2 cellular contexts compared by ENCODE assay signal in genomic region chr10:86520871-86521619, GRCh38.
TF ChIP-seq lines count a peak whose summit lies in the region.

No MANE protein-coding gene starts in this region.

TF ChIP-seq in GM12891, 5 proteins besides CTCF, POLR2A, EP300 and RAD21:
- TF ChIP-seq POLR2AphosphoS5 (IDR thresholded peaks at IDR 0.05; ENCODE audit: low read depth, low read length) (0 out of 2 replicates have a peak, but pooled peaks have one; percentile 34), SPI1 (IDR thresholded peaks at IDR 0.05; ENCODE audit: low read depth, low read length) (0 out of 2 replicates have a peak, but pooled peaks have one; percentile 1), PAX5 (IDR thresholded peaks at IDR 0.05; ENCODE audit: insufficient read depth, low read length, severe bottlenecking) (no peak), POU2F2 (IDR thresholded peaks at IDR 0.05; ENCODE audit: low read depth, low read length) (no peak), TAF1 (IDR thresholded peaks at IDR 0.05; ENCODE audit: low read depth, low read length) (peak; percentile 43; the same call in 1 of the 2 replicates)

TF ChIP-seq in H1, 55 proteins besides CTCF, POLR2A, EP300 and RAD21:
- TF ChIP-seq KDM4A (IDR thresholded peaks at IDR 0.05; ENCODE audit: low read depth, low read length, severe bottlenecking) = peak; percentile 76
- peak; percentile 74 for TF ChIP-seq ASH2L (IDR thresholded peaks at IDR 0.05; ENCODE audit: low read length)
- TF ChIP-seq ATF2 (IDR thresholded peaks at IDR 0.05; ENCODE audit: low read length) = no peak
- 0 out of 4 replicates have a peak, but pooled peaks of 1 of the 2 experiments have one; percentile 10 for TF ChIP-seq HDAC2 (IDR thresholded peaks at IDR 0.05; ENCODE audit: borderline replicate concordance in 1 of 2, low read depth in 2 of 2, low read length in 2 of 2)
- TF ChIP-seq PHF8 (conservative IDR thresholded peaks at IDR 0.05; ENCODE audit: low read depth, low read length) = 0 out of 2 replicates have a peak, but pooled peaks have one; percentile 39
- no peak for TF ChIP-seq SIX5 (IDR thresholded peaks at IDR 0.05; ENCODE audit: low read depth, low read length)
- TF ChIP-seq SUZ12 (IDR thresholded peaks at IDR 0.05; ENCODE audit: low read length) = no peak
- no peak for TF ChIP-seq SIRT6 (IDR thresholded peaks at IDR 0.05; ENCODE audit: low read length)
- TF ChIP-seq SAP30 (IDR thresholded peaks at IDR 0.05; ENCODE audit: insufficient read depth, insufficient replicate concordance, low read length) = no peak
- 0 out of 2 replicates have a peak, but pooled peaks have one; percentile 37 for TF ChIP-seq TAF1 (IDR thresholded peaks at IDR 0.05; ENCODE audit: low read depth, low read length)
- peak; percentile 59; the same call in 1 of the 2 replicates for TF ChIP-seq RBBP5 (IDR thresholded peaks at IDR 0.05; ENCODE audit: borderline replicate concordance, low read depth, low read length)
- no peak for TF ChIP-seq TBP (IDR thresholded peaks at IDR 0.05; ENCODE audit: low read depth, low read length)
- TF ChIP-seq RXRA (IDR thresholded peaks at IDR 0.05; ENCODE audit: insufficient read depth, low read depth, low read length) = no peak
- no peak for TF ChIP-seq CHD7 (IDR thresholded peaks at IDR 0.05; ENCODE audit: insufficient replicate concordance, low read length)
- TF ChIP-seq SP4 (IDR thresholded peaks at IDR 0.05; ENCODE audit: low read length) = no peak
